Comparison of ENCODE assay signal across 1 cellular context in genomic region chr4:6327220-6327917, GRCh38.
TF ChIP-seq lines count a peak whose summit lies in the region.

No MANE protein-coding gene starts in this region.

TF ChIP-seq in HepG2, 621 proteins besides CTCF, POLR2A, EP300 and RAD21 (continued from another document and continues in another):
- TF ChIP-seq GMEB1 (CRISPR knock-in tag; IDR thresholded peaks at IDR 0.05; ENCODE audit: borderline replicate concordance) (no peak), U2AF1 (optimal IDR thresholded peaks at IDR 0.05; ENCODE audit: low read depth, low read length) (no peak), ZNF841 (CRISPR knock-in tag; IDR thresholded peaks at IDR 0.05; ENCODE audit: borderline replicate concordance) (no peak), HOXA9 (CRISPR knock-in tag; IDR thresholded peaks at IDR 0.05; ENCODE audit: borderline replicate concordance) (no peak), MLLT10 (CRISPR knock-in tag; IDR thresholded peaks at IDR 0.05) (no peak), NFE2 (CRISPR knock-in tag; IDR thresholded peaks at IDR 0.05) (no peak), ZNF510 (CRISPR knock-in tag; IDR thresholded peaks at IDR 0.05; ENCODE audit: low read depth) (no peak), RBM22 (optimal IDR thresholded peaks at IDR 0.05; ENCODE audit: low read length) (no peak), HBP1 (CRISPR knock-in tag; IDR thresholded peaks at IDR 0.05; ENCODE audit: low read depth) (no peak), SAFB2 (CRISPR knock-in tag; IDR thresholded peaks at IDR 0.05; ENCODE audit: borderline replicate concordance, low read depth) (peak; percentile 13; the same call in 1 of the 2 replicates), ONECUT2 (CRISPR knock-in tag; IDR thresholded peaks at IDR 0.05) (no peak), ZNF562 (CRISPR knock-in tag; IDR thresholded peaks at IDR 0.05; ENCODE audit: borderline replicate concordance) (no peak), LCORL (IDR thresholded peaks at IDR 0.05) (no peak), LCORL (CRISPR knock-in tag; IDR thresholded peaks at IDR 0.05) (peak; percentile 32; the same call in 1 of the 2 replicates), STAT6 (CRISPR knock-in tag; IDR thresholded peaks at IDR 0.05; ENCODE audit: borderline replicate concordance) (no peak), CREM (IDR thresholded peaks at IDR 0.05) (no peak), CREM (CRISPR knock-in tag; IDR thresholded peaks at IDR 0.05) (no peak), GTF3A (CRISPR knock-in tag; conservative IDR thresholded peaks at IDR 0.05) (no peak), ZFY (CRISPR knock-in tag; IDR thresholded peaks at IDR 0.05) (peak; percentile 55; the same call in 1 of the 2 replicates), HNF4A (CRISPR knock-in tag; IDR thresholded peaks at IDR 0.05) (no peak), KAT7 (CRISPR knock-in tag; IDR thresholded peaks at IDR 0.05; ENCODE audit: borderline replicate concordance) (no peak), NCOA1 (CRISPR knock-in tag; IDR thresholded peaks at IDR 0.05) (no peak), ZNF800 (CRISPR knock-in tag; IDR thresholded peaks at IDR 0.05) (0 out of 2 replicates have a peak, but pooled peaks have one; percentile 37), ZNF574 (CRISPR knock-in tag; IDR thresholded peaks at IDR 0.05) (peak; percentile 64), ZBTB4 (CRISPR knock-in tag; IDR thresholded peaks at IDR 0.05; ENCODE audit: borderline replicate concordance) (no peak), NRL (CRISPR knock-in tag; IDR thresholded peaks at IDR 0.05; ENCODE audit: borderline replicate concordance) (no peak), ZNF30 (CRISPR knock-in tag; IDR thresholded peaks at IDR 0.05) (no peak), ZNF317 (CRISPR knock-in tag; IDR thresholded peaks at IDR 0.05) (peak; percentile 51; the same call in 1 of the 2 replicates), ZNF264 (CRISPR knock-in tag; IDR thresholded peaks at IDR 0.05) (no peak), ZNF331 (CRISPR knock-in tag; IDR thresholded peaks at IDR 0.05) (peak; percentile 50; the same call in 1 of the 2 replicates), SIN3B (IDR thresholded peaks at IDR 0.05; ENCODE audit: low read length) (no peak), FOXO4 (CRISPR knock-in tag; conservative IDR thresholded peaks at IDR 0.05) (no peak), GLI4 (CRISPR knock-in tag; IDR thresholded peaks at IDR 0.05; ENCODE audit: borderline replicate concordance) (no peak), MXD1 (CRISPR knock-in tag; IDR thresholded peaks at IDR 0.05) (0 out of 2 replicates have a peak, but pooled peaks have one; percentile 56), ZNF235 (CRISPR knock-in tag; IDR thresholded peaks at IDR 0.05; ENCODE audit: borderline replicate concordance) (no peak), HDAC1 (CRISPR knock-in tag; IDR thresholded peaks at IDR 0.05) (no peak), ZFP1 (CRISPR knock-in tag; IDR thresholded peaks at IDR 0.05) (no peak), MED8 (CRISPR knock-in tag; IDR thresholded peaks at IDR 0.05; ENCODE audit: insufficient replicate concordance) (no peak), NFE2L1 (CRISPR knock-in tag; IDR thresholded peaks at IDR 0.05; ENCODE audit: borderline replicate concordance) (no peak), ARHGAP35 (CRISPR knock-in tag; IDR thresholded peaks at IDR 0.05; ENCODE audit: borderline replicate concordance) (no peak), FOXO1 (CRISPR knock-in tag; IDR thresholded peaks at IDR 0.05) (0 out of 2 replicates have a peak, but pooled peaks have one; percentile 18), MIXL1 (CRISPR knock-in tag; IDR thresholded peaks at IDR 0.05) (no peak), SALL1 (CRISPR knock-in tag; IDR thresholded peaks at IDR 0.05) (peak; percentile 50; the same call in 1 of the 2 replicates), UBTF (CRISPR knock-in tag; IDR thresholded peaks at IDR 0.05) (peak; percentile 44), SMAD9 (CRISPR knock-in tag; IDR thresholded peaks at IDR 0.05) (no peak)
